ENCODE assay signal across 1 cellular context in genomic region chr20:46021361-46022359, GRCh38.
TF ChIP-seq lines count a peak whose summit lies in the region.

No MANE protein-coding gene starts in this region.

TF ChIP-seq in K562, 482 proteins besides CTCF, POLR2A, EP300 and RAD21 (continued from another document and continues in another):
- TF ChIP-seq PKNOX1 (IDR thresholded peaks at IDR 0.05) (peak; percentile 81), ATF1 (CRISPR knock-in tag; IDR thresholded peaks at IDR 0.05) (peak; percentile 28; the same call in 1 of the 2 replicates), ATF1 (tag; IDR thresholded peaks at IDR 0.05) (peak; percentile 50), ZNF583 (CRISPR knock-in tag; IDR thresholded peaks at IDR 0.05) (no peak), CGGBP1 (CRISPR knock-in tag; IDR thresholded peaks at IDR 0.05) (no peak), UBTF (IDR thresholded peaks at IDR 0.05; ENCODE audit: borderline replicate concordance in 1 of 2, low read depth in 2 of 2, low read length in 2 of 2) (0 out of 4 replicates have a peak, but pooled peaks of 1 of the 2 experiments have one; percentile 24), MAZ (CRISPR knock-in tag; conservative IDR thresholded peaks at IDR 0.05 in 1 of 2, IDR thresholded peaks at IDR 0.05 in 1 of 2) (peak; percentile 41 to 77; a peak in 3 of 4 replicates), SMC3 (conservative IDR thresholded peaks at IDR 0.05; ENCODE audit: insufficient read depth, low read depth, low read length) (0 out of 2 replicates have a peak, but pooled peaks have one; percentile 21), AFF4 (CRISPR knock-in tag; IDR thresholded peaks at IDR 0.05) (no peak), ZNF655 (CRISPR knock-in tag; IDR thresholded peaks at IDR 0.05) (no peak), SMAD4 (CRISPR knock-in tag; conservative IDR thresholded peaks at IDR 0.05) (peak; percentile 41; the same call in 1 of the 2 replicates), NCOA1 (IDR thresholded peaks at IDR 0.05; ENCODE audit: low read depth) (no peak), EGR1 (conservative IDR thresholded peaks at IDR 0.05) (peak; percentile 31), ZNF318 (IDR thresholded peaks at IDR 0.05; ENCODE audit: borderline replicate concordance in 1 of 2, low read depth in 1 of 2) (no peak), POLR2G (IDR thresholded peaks at IDR 0.05; ENCODE audit: low read depth, low read length) (peak; percentile 83), ARID2 (IDR thresholded peaks at IDR 0.05) (no peak), ZBTB26 (CRISPR knock-in tag; IDR thresholded peaks at IDR 0.05) (0 out of 2 replicates have a peak, but pooled peaks have one; percentile 25), ZNF77 (CRISPR knock-in tag; IDR thresholded peaks at IDR 0.05) (no peak), ZNF384 (IDR thresholded peaks at IDR 0.05; ENCODE audit: low read depth, low read length) (no peak), VEZF1 (CRISPR knock-in tag; IDR thresholded peaks at IDR 0.05) (peak; percentile 94), ZFP36 (IDR thresholded peaks at IDR 0.05; ENCODE audit: low read depth, low read length, partially characterized antibody) (no peak), NR0B1 (IDR thresholded peaks at IDR 0.05; ENCODE audit: partially characterized antibody) (no peak), SAP30 (IDR thresholded peaks at IDR 0.05; ENCODE audit: borderline replicate concordance, insufficient read depth, low read depth, low read length, poor library complexity, severe bottlenecking) (no peak), BRF1 (IDR thresholded peaks at IDR 0.05; ENCODE audit: borderline replicate concordance, extremely low read depth, insufficient read length) (no peak), SP1 (CRISPR knock-in tag; IDR thresholded peaks at IDR 0.05) (peak; percentile 52; the same call in 1 of the 2 replicates), CXXC5 (CRISPR knock-in tag; IDR thresholded peaks at IDR 0.05) (peak; percentile 53), ZNF24 (IDR thresholded peaks at IDR 0.05) (peak; percentile 98), MYBL2 (IDR thresholded peaks at IDR 0.05; ENCODE audit: low read depth) (no peak), MYBL2 (CRISPR knock-in tag; IDR thresholded peaks at IDR 0.05; ENCODE audit: borderline replicate concordance) (no peak), MTA1 (IDR thresholded peaks at IDR 0.05; ENCODE audit: borderline replicate concordance) (peak; percentile 35; the same call in 1 of the 2 replicates), CREM (IDR thresholded peaks at IDR 0.05; ENCODE audit: low read depth) (peak; percentile 77), EWSR1 (IDR thresholded peaks at IDR 0.05; ENCODE audit: borderline replicate concordance, low read depth, partially characterized antibody) (no peak), RBM17 (IDR thresholded peaks at IDR 0.05; ENCODE audit: borderline replicate concordance, low read depth, low read length) (no peak), HDAC6 (IDR thresholded peaks at IDR 0.05; ENCODE audit: low read depth, low read length) (no peak), ZNF79 (CRISPR knock-in tag; IDR thresholded peaks at IDR 0.05; ENCODE audit: low read depth) (no peak), CBX3 (IDR thresholded peaks at IDR 0.05; ENCODE audit: borderline replicate concordance in 1 of 2, low read length in 2 of 2) (0 out of 3 replicates have a peak, but pooled peaks of 1 of the 2 experiments have one; percentile 21), ZBTB7A (IDR thresholded peaks at IDR 0.05; ENCODE audit: borderline replicate concordance, control insufficient read depth, low read depth, low read length) (peak; percentile 45; the same call in 1 of the 2 replicates), ZFX (CRISPR knock-in tag; IDR thresholded peaks at IDR 0.05) (peak; percentile 63), ZFPM2 (CRISPR knock-in tag; IDR thresholded peaks at IDR 0.05) (no peak)
